Comparison of ENCODE assay signal across 13 cellular contexts in genomic region chr3:64410226-64410625, GRCh38.
DNase-seq lines count a peak whose midpoint lies in the region; ATAC-seq and TF ChIP-seq lines count a peak whose summit lies in the region.
"Had no signal": no experiment of that assay in that cellular context is flagged by ENCODE, and none has a peak within 500 bp of the region (broad histone marks: within the 10 kb centered on the region; RNA-seq: fewer than 3 reads in every experiment).

No MANE protein-coding gene starts in this region.

- H3K9me3 ChIP-seq in right cardiac atrium (ENCODE audit: control insufficient read depth, low read length), result no peaks in the 10 kb centered on the region
- H3K9me3 ChIP-seq: Caco-2 had no signal

- WGBS in right cardiac atrium, result 79% methylated on average over 6 of the region's 6 CpGs

- peak overlapping the region; percentile 8 for H3K27ac Mint-ChIP-seq in neural crest cell (ENCODE audit: unreplicated experiment)
- H3K27ac Mint-ChIP-seq: CD8-positive, alpha-beta memory T cell had no signal

- H3K9me3 Mint-ChIP-seq in neural crest cell, result peaks cover 4% of the 10 kb centered on the region

- H3K4me1 Mint-ChIP-seq in neural crest cell, result peaks cover 41% of the 10 kb centered on the region
- H3K4me1 Mint-ChIP-seq: CD8-positive, alpha-beta memory T cell had no signal

- H3K27me3 ChIP-seq in right cardiac atrium (ENCODE audit: control insufficient read depth, insufficient read depth), result no peaks in the 10 kb centered on the region

- DNase-seq in NCI-H1417 (lab: John Stamatoyannopoulos, UW), result peak in 2 of 3 experiments; percentile 7 to 45
- no peak for DNase-seq in NCI-H1417 treated with DMSO at 0.1 percent for 48 hours (lab: John Stamatoyannopoulos, UW)
- DNase-seq in left kidney (ENCODE audit: low read depth, low spot score), result peak; percentile 12
- no peak for DNase-seq in neural crest cell (ENCODE audit: low read depth, low spot score)
- no peak for DNase-seq in right cardiac atrium
- DNase-seq in DMS79 treated with DMSO at 0.1 percent for 48 hours (lab: John Stamatoyannopoulos, UW), result no peak
- no peak for DNase-seq in iPS-NIHi11 (ENCODE audit: low spot score)
- DNase-seq: Caco-2; CD8-positive, alpha-beta memory T cell; GM23248 had no signal

- intact Hi-C loops in right cardiac atrium (cut with DNase I), result no loop called here

- H3K4me1 ChIP-seq in right cardiac atrium (ENCODE audit: control insufficient read depth, insufficient read depth, low read length), result no peaks in the 10 kb centered on the region

- no peak overlapping the region for H3K4me3 Mint-ChIP-seq in neural crest cell
- H3K4me3 Mint-ChIP-seq: CD8-positive, alpha-beta memory T cell had no signal

- H3K4me3 ChIP-seq in right cardiac atrium (ENCODE audit: low read length), result no peak overlapping the region
- H3K4me3 ChIP-seq: GM23248 had no signal

- H3K27ac ChIP-seq in right cardiac atrium (ENCODE audit: low read length), result no peak overlapping the region
- H3K27ac ChIP-seq: 22Rv1, GM23248 had no signal

- no peak for TF ChIP-seq CTCF in neural crest cell (conservative IDR thresholded peaks at IDR 0.05)

- H3K27me3 Mint-ChIP-seq in neural crest cell (ENCODE audit: low read depth), result no peaks in the 10 kb centered on the region

- H3K36me3 Mint-ChIP-seq in neural crest cell (ENCODE audit: low read depth), result no peaks in the 10 kb centered on the region
- H3K36me3 Mint-ChIP-seq: CD8-positive, alpha-beta memory T cell had no signal

- ATAC-seq in right cardiac atrium, result no peak
- ATAC-seq: HCT116, HepG2 had no signal

Comparison
In these comparisons a context has a peak if more than half of its experiments do, and no peak if none do; other contexts are left out.
1. DNase-seq: peak in NCI-H1417 (2 of 3) and left kidney (single experiment); none in NCI-H1417 treated with DMSO at 0.1 percent for 48 hours (single experiment), neural crest cell (single experiment), right cardiac atrium (0 of 3), DMS79 treated with DMSO at 0.1 percent for 48 hours (single experiment) and iPS-NIHi11 (single experiment).